ENCODE assay signal across 27 cellular contexts in the genomic region with DNA sequence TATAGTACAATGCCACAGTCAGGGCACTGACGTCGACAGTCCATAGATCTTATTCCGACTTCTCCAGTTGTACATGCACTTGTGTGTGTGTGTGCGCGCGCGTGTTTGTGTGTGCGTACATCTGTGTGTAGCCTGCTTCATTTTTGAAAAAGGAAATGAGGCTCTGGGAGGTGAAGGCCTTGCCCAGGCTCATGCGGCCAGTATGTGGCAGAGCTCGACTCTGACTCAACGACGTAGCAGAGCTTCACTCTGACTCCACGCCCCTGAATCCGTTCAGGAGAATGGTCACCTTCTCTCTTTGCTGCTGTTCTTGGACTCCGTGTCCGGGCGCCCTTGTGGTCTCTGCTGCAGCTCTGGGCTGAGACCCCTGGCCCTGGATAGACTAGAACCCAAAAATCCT.
A peak's percentile ranks its signal among the peaks of the same experiment; 100 is the strongest.
DNase-seq lines count a peak whose midpoint lies in the region; ATAC-seq and TF ChIP-seq lines count a peak whose summit lies in the region.
"Had no signal": no experiment of that assay in that cellular context is flagged by ENCODE, and none has a peak within 500 bp of the region (broad histone marks: within the 10 kb centered on the region; RNA-seq: fewer than 3 reads in every experiment).

No MANE protein-coding gene starts in this region.

- no peak for TF ChIP-seq EP300 in esophagus muscularis mucosa (IDR thresholded peaks at IDR 0.05)

- intact Hi-C loops in Right ventricle myocardium inferior (cut with DNase I), result no loop called here
- intact Hi-C loops in IMR-90 (cut with micrococcal nuclease), result loop anchor here (2.0 kb wide), 1 partner anchor 19 kb away; no protein-coding TSS in a partner anchor
- intact Hi-C loops in esophagus muscularis mucosa (cut with DNase I), result no loop called here

- H3K36me3 ChIP-seq in right atrium auricular region (no peaks in the 10 kb centered on the region), IMR-90 (ENCODE audit: control insufficient read depth, insufficient read depth, low read length) (0 out of 2 replicates have a peak, but pooled peaks cover 1% of the 10 kb centered on the region), esophagus muscularis mucosa (no peaks in the 10 kb centered on the region)
- H3K36me3 ChIP-seq: SJSA1 had no signal

- H3K4me3 ChIP-seq in right atrium auricular region, result no peak overlapping the region
- no peak overlapping the region for H3K4me3 ChIP-seq in IMR-90 (ENCODE audit: insufficient read depth, low read depth, low read length)
- H3K4me3 ChIP-seq in esophagus muscularis mucosa, result no peak overlapping the region
- H3K4me3 ChIP-seq: SJSA1 had no signal

- no peak for TF ChIP-seq RAD21 in IMR-90 (IDR thresholded peaks at IDR 0.05; ENCODE audit: low read length)

- H3K27me3 ChIP-seq in right atrium auricular region, result no peaks in the 10 kb centered on the region
- no peaks in the 10 kb centered on the region for H3K27me3 ChIP-seq in IMR-90 (ENCODE audit: control insufficient read depth, insufficient read depth, low read length)
- no peaks in the 10 kb centered on the region for H3K27me3 ChIP-seq in esophagus muscularis mucosa
- H3K27me3 ChIP-seq: BE2C, SJSA1 had no signal

- H4K5ac ChIP-seq in IMR-90 (ENCODE audit: low read depth, low read length), result peak overlapping the region; percentile 21

- peak overlapping the region; percentile 63 for H4K91ac ChIP-seq in IMR-90 (ENCODE audit: insufficient read depth, low read depth, low read length)

- TF ChIP-seq POLR2A in IMR-90 (IDR thresholded peaks at IDR 0.05; ENCODE audit: low read depth, low read length) (no peak), esophagus muscularis mucosa (IDR thresholded peaks at IDR 0.05; ENCODE audit: low read depth) (no peak)

- TF ChIP-seq CTCF in right atrium auricular region (IDR thresholded peaks at IDR 0.05), result no peak
- no peak for TF ChIP-seq CTCF in IMR-90 (conservative IDR thresholded peaks at IDR 0.05; ENCODE audit: low read depth, low read length)
- no peak for TF ChIP-seq CTCF in esophagus muscularis mucosa (IDR thresholded peaks at IDR 0.05)
- no peak for TF ChIP-seq CTCF in nephron progenitor cell (IDR thresholded peaks at IDR 0.05)

- ATAC-seq in Right ventricle myocardium inferior (no peak), IMR-90 (ENCODE audit: low read depth) (no peak)
- ATAC-seq: HCT116, PC-3 had no signal

- H3K14ac ChIP-seq in IMR-90 (replicated peaks; ENCODE audit: low read depth, low read length), result peak overlapping the region; percentile 77

- peaks cover 13% of the 10 kb centered on the region for H3K9me3 Mint-ChIP-seq in nephron progenitor cell

- peaks cover 12% of the 10 kb centered on the region for H4K20me1 ChIP-seq in IMR-90 (ENCODE audit: insufficient read depth, low read length)

- no peak overlapping the region for H3K9ac ChIP-seq in IMR-90 (ENCODE audit: low read depth, low read length)

- H3K4ac ChIP-seq in IMR-90 (ENCODE audit: low read depth, low read length), result peak overlapping the region; percentile 87

- H2BK15ac ChIP-seq in IMR-90 (ENCODE audit: low read depth, low read length), result peak overlapping the region; percentile 69; the same call in 2 of the 3 replicates

- H3K9me3 ChIP-seq in right atrium auricular region (peaks cover 0 to 16% of the 10 kb centered on the region in 2 donors), IMR-90 (ENCODE audit: control insufficient read depth, insufficient read depth, low read length) (no peaks in the 10 kb centered on the region), esophagus muscularis mucosa (peaks cover 0 to 17% (median 10%) of the 10 kb centered on the region in 4 donors)
- H3K9me3 ChIP-seq: BE2C, SJSA1 had no signal

- peaks cover 54 to 86% of the 10 kb centered on the region in 2 experiments for H3K79me1 ChIP-seq in IMR-90 (ENCODE audit: low read depth in 1 of 2, low read length in 2 of 2)

- H3K27me3 Mint-ChIP-seq in nephron progenitor cell (ENCODE audit: low read depth, poor library complexity), result peaks cover 9% of the 10 kb centered on the region

- peaks cover 48% of the 10 kb centered on the region for H3K9me1 ChIP-seq in IMR-90 (ENCODE audit: insufficient read depth, low read length)

- 93% methylated on average over 13 of the region's 17 CpGs; no CpG with 5 or more reads in 1 of the 2 experiments for WGBS in IMR-90 (ENCODE audit: extremely low coverage in 2 of 2, insufficient read length in 1 of 2), 2 experiments
- 96% methylated on average over 17 of the region's 17 CpGs for WGBS in esophagus muscularis mucosa

- peak overlapping the region; percentile 84 for H2BK20ac ChIP-seq in IMR-90 (ENCODE audit: low read depth, low read length)

- H3K27ac Mint-ChIP-seq in nephron progenitor cell, result peak overlapping the region; percentile 22
- H3K27ac Mint-ChIP-seq: CD14-positive monocyte; CD8-positive, alpha-beta memory T cell had no signal

- in situ Hi-C loops in IMR-90 (cut with MboI; ENCODE audit: low sequenced_read_pairs), result no loop called here

- H3K36me3 Mint-ChIP-seq in nephron progenitor cell (ENCODE audit: low read depth), result peaks cover 10% of the 10 kb centered on the region
- H3K36me3 Mint-ChIP-seq: CD14-positive monocyte; CD8-positive, alpha-beta memory T cell had no signal

- H3K4me1 ChIP-seq in right atrium auricular region (peaks cover 0 to 13% of the 10 kb centered on the region in 2 donors), IMR-90 (ENCODE audit: control insufficient read depth, insufficient read depth, low read length) (peaks cover 47% of the 10 kb centered on the region), esophagus muscularis mucosa (peaks cover 32 to 67% (median 65%) of the 10 kb centered on the region in 4 donors)

- peak; percentile 42 for DNase-seq in Right ventricle myocardium inferior (ENCODE audit: missing footprints)
- no peak for DNase-seq in right atrium auricular region (ENCODE audit: low spot score)
- no peak for DNase-seq in IMR-90
- DNase-seq in esophagus muscularis mucosa (ENCODE audit: extremely low spot score), result no peak
- DNase-seq in nephron progenitor cell, result no peak
- DNase-seq in NCI-H69 (lab: John Stamatoyannopoulos, UW), result no peak
- DNase-seq in glomerular visceral epithelial cell (ENCODE audit: extremely low spot score), result no peak
- DNase-seq in DMS153 (lab: John Stamatoyannopoulos, UW), result no peak
- DNase-seq: BE2C; CD8-positive, alpha-beta memory T cell; DMS 273 treated with DMSO at 0.1 percent for 48 hours; DMS79 treated with DMSO at 0.1 percent for 48 hours; GF-D8; GOT3; KBM-7; MV-4-11; NCI-H1105; NCI-H1436 treated with DMSO at 0.1 percent for 48 hours; NCI-H1930; NCI-H2107; NCI-H524; NCI-H774; PC-3 had no signal

- peak overlapping the region; percentile 60 for H2BK5ac ChIP-seq in IMR-90 (ENCODE audit: low read depth, low read length, poor library complexity, severe bottlenecking)

- H3K23ac ChIP-seq in IMR-90 (ENCODE audit: low read depth, low read length), result peak overlapping the region; percentile 22; the same call in 1 of the 2 replicates

- CTCF ChIA-PET in IMR-90 (lab: Yijun Ruan, JAX), result interaction anchor here (1.3 kb wide), 1 partner anchor 21 kb away, joined by 6 read pairs; no protein-coding TSS in a partner anchor

- BruUV-seq in IMR-90 (replicated peaks; lab: Mats Ljungman, UMichigan), result no TSS peak

- peaks cover 73% of the 10 kb centered on the region for H3K4me1 Mint-ChIP-seq in nephron progenitor cell
- H3K4me1 Mint-ChIP-seq: CD14-positive monocyte; CD8-positive, alpha-beta memory T cell had no signal

- peak overlapping the region; percentile 22 for H2AK9ac ChIP-seq in IMR-90 (replicated peaks; ENCODE audit: low read depth, low read length, poor library complexity)

- no peak overlapping the region for H3K27ac ChIP-seq in right atrium auricular region
- peak overlapping the region; percentile 13; the same call in 1 of the 2 replicates for H3K27ac ChIP-seq in IMR-90 (ENCODE audit: insufficient read depth, low read length)
- peak overlapping the region; percentile 66 to 84 (median 77) for H3K27ac ChIP-seq in esophagus muscularis mucosa (replicated peaks in 1 of 4)
- H3K27ac ChIP-seq: 22Rv1, SJSA1 had no signal

- H3K4me3 Mint-ChIP-seq in nephron progenitor cell, result no peak overlapping the region
- H3K4me3 Mint-ChIP-seq: CD14-positive monocyte; CD8-positive, alpha-beta memory T cell had no signal

- POLR2A ChIA-PET in IMR-90 (lab: Charles Lee; ENCODE audit: unreplicated experiment), result no interaction called here

- H2AFZ ChIP-seq in IMR-90 (replicated peaks; ENCODE audit: low read length, poor library complexity), result no peak overlapping the region

- no peak overlapping the region for H3K4me2 ChIP-seq in IMR-90 (ENCODE audit: low read depth, low read length)

- peak overlapping the region; percentile 94 for H2AK5ac ChIP-seq in IMR-90 (ENCODE audit: low read depth, low read length)

- H4K8ac ChIP-seq in IMR-90 (ENCODE audit: low read depth in 2 of 2, low read length in 2 of 2), result peak overlapping the region in 1 of 2 experiments; percentile 67; a peak in 1 of 4 replicates

- peak overlapping the region; percentile 81 for H2BK120ac ChIP-seq in IMR-90 (ENCODE audit: low read depth, low read length)

- dilution Hi-C loops in IMR-90 (cut with HindIII; ENCODE audit: low sequenced_read_pairs, unreplicated experiment), result no loop called here

- H3K56ac ChIP-seq in IMR-90 (ENCODE audit: extremely low read depth, insufficient read depth, low read length), result no peak overlapping the region

- H3K18ac ChIP-seq in IMR-90 (ENCODE audit: low read depth, low read length), result peak overlapping the region; percentile 57

TF ChIP-seq in IMR-90, 13 proteins besides CTCF, POLR2A, EP300 and RAD21:
- TF ChIP-seq FOS (IDR thresholded peaks at IDR 0.05; ENCODE audit: low read depth, low read length), result no peak
- TF ChIP-seq SMC3 (IDR thresholded peaks at IDR 0.05; ENCODE audit: low read depth, low read length), result no peak
- no peak for TF ChIP-seq BHLHE40 (IDR thresholded peaks at IDR 0.05; ENCODE audit: low read depth, low read length)
- TF ChIP-seq CHD1 (IDR thresholded peaks at IDR 0.05; ENCODE audit: low read depth, low read length), result no peak
- TF ChIP-seq NFE2L2 (IDR thresholded peaks at IDR 0.05; ENCODE audit: low read depth, low read length), result no peak
- no peak for TF ChIP-seq RFX5 (IDR thresholded peaks at IDR 0.05; ENCODE audit: low read depth, low read length)
- no peak for TF ChIP-seq MXI1 (IDR thresholded peaks at IDR 0.05; ENCODE audit: borderline replicate concordance, low read depth, low read length)
- TF ChIP-seq USF2 (IDR thresholded peaks at IDR 0.05; ENCODE audit: low read depth, low read length), result no peak
- TF ChIP-seq MAFK (IDR thresholded peaks at IDR 0.05; ENCODE audit: low read depth, low read length), result no peak
- no peak for TF ChIP-seq CEBPB (IDR thresholded peaks at IDR 0.05; ENCODE audit: low read depth, low read length)
- TF ChIP-seq MAZ (IDR thresholded peaks at IDR 0.05; ENCODE audit: borderline replicate concordance, low read depth, low read length), result no peak

Comparison
In these comparisons a context has a peak if more than half of its experiments do, and no peak if none do; other contexts are left out.
1. H3K27ac ChIP-seq: peak in IMR-90 (single experiment) and esophagus muscularis mucosa (4 of 4); none in right atrium auricular region (0 of 2).